Comparison of ENCODE assay signal across 14 cellular contexts in genomic region chr2:213104903-213105202, GRCh38. TPM values are rescaled to one million over a fixed set of nuclear protein-coding genes. Genes with fewer than 3 reads are reported as not detected.
DNase-seq lines count a peak whose midpoint lies in the region; ATAC-seq and TF ChIP-seq lines count a peak whose summit lies in the region.
"Had no signal": no experiment of that assay in that cellular context is flagged by ENCODE, and none has a peak within 500 bp of the region (broad histone marks: within the 10 kb centered on the region; RNA-seq: fewer than 3 reads in every experiment).

No MANE protein-coding gene starts in this region.

- no peak overlapping the region for H2AFZ ChIP-seq in DND-41 (ENCODE audit: low read depth, low read length)

- peaks cover 21% of the 10 kb centered on the region for H3K4me1 Mint-ChIP-seq in central memory CD8-positive, alpha-beta T cell
- H3K4me1 Mint-ChIP-seq in natural killer cell treated with Interleukin-12 subunit alpha and Interleukin-12 subunit beta and Interleukin-15 and Interleukin-18, amount 100 ng/mL, for 72 hours (ENCODE audit: low read depth in 2 of 2) = peaks cover 41 to 54% of the 10 kb centered on the region in 2 donors

- H3K4me3 Mint-ChIP-seq in central memory CD8-positive, alpha-beta T cell = peak overlapping the region; percentile 54
- H3K4me3 Mint-ChIP-seq in natural killer cell treated with Interleukin-12 subunit alpha and Interleukin-12 subunit beta and Interleukin-15 and Interleukin-18, amount 100 ng/mL, for 72 hours = peak overlapping the region; percentile 84

- H3K36me3 Mint-ChIP-seq in central memory CD8-positive, alpha-beta T cell (ENCODE audit: insufficient read depth) = peaks cover 2% of the 10 kb centered on the region
- no peaks in the 10 kb centered on the region for H3K36me3 Mint-ChIP-seq in natural killer cell treated with Interleukin-12 subunit alpha and Interleukin-12 subunit beta and Interleukin-15 and Interleukin-18, amount 100 ng/mL, for 72 hours

- no peak for DNase-seq in DND-41
- no peak for DNase-seq in Jurkat, Clone E6-1 (ENCODE audit: low read depth, low spot score)
- no peak for DNase-seq in central memory CD8-positive, alpha-beta T cell (ENCODE audit: low spot score in 2 of 2)
- DNase-seq in natural killer cell treated with Interleukin-12 subunit alpha and Interleukin-12 subunit beta and Interleukin-15 and Interleukin-18, amount 100 ng/mL, for 72 hours (ENCODE audit: low spot score) = no peak
- no peak for DNase-seq in NK-92 treated with Interleukin-12 subunit alpha and Interleukin-12 subunit beta, amount 100 ng/mL, for 24 hours (lab: John Stamatoyannopoulos, UW)
- DNase-seq in ureter (ENCODE audit: low spot score) = no peak
- no peak for DNase-seq in vagina (ENCODE audit: extremely low spot score in 2 of 2)
- DNase-seq: AML-193, NCI-H1694, right lobe of liver, SIG-M5 had no signal

- peaks cover 84% of the 10 kb centered on the region for H3K4me1 ChIP-seq in DND-41 (ENCODE audit: insufficient read depth, low read length)
- H3K4me1 ChIP-seq in vagina = peaks cover 14% of the 10 kb centered on the region

- H3K27me3 Mint-ChIP-seq in central memory CD8-positive, alpha-beta T cell = no peaks in the 10 kb centered on the region
- no peaks in the 10 kb centered on the region for H3K27me3 Mint-ChIP-seq in natural killer cell treated with Interleukin-12 subunit alpha and Interleukin-12 subunit beta and Interleukin-15 and Interleukin-18, amount 100 ng/mL, for 72 hours

- H4K20me1 ChIP-seq in DND-41 (ENCODE audit: insufficient read depth, low read length) = no peaks in the 10 kb centered on the region

- H3K9me3 ChIP-seq in DND-41 (ENCODE audit: insufficient read depth, low read length, severe bottlenecking) (no peaks in the 10 kb centered on the region), vagina (no peaks in the 10 kb centered on the region)
- H3K9me3 ChIP-seq: MG63, right lobe of liver, thoracic aorta had no signal

- H3K4me3 ChIP-seq in DND-41 (ENCODE audit: low read depth in 1 of 2, low read length in 2 of 2) (peak overlapping the region; percentile 1 to 45; a peak in 2 of 4 replicates), vagina (no peak overlapping the region)
- H3K4me3 ChIP-seq in Jurkat, Clone E6-1 (ENCODE audit: low read length) = peak overlapping the region; percentile 44
- H3K4me3 ChIP-seq: MG63, right lobe of liver had no signal

- ATAC-seq in DND-41 (ENCODE audit: insufficient read depth, low read depth) = no peak
- ATAC-seq in central memory CD8-positive, alpha-beta T cell (replicated peaks; ENCODE audit: extremely low read depth, poor library complexity, severe bottlenecking) = no peak
- ATAC-seq in natural killer cell treated with Interleukin-12 subunit alpha and Interleukin-12 subunit beta and Interleukin-15 and Interleukin-18, amount 100 ng/mL, for 72 hours = no peak
- ATAC-seq: right lobe of liver had no signal

- H3K36me3 ChIP-seq in DND-41 (ENCODE audit: insufficient read depth, low read length) = 0 out of 2 replicates have a peak, but pooled peaks cover 5% of the 10 kb centered on the region
- H3K36me3 ChIP-seq in vagina = no peaks in the 10 kb centered on the region
- H3K36me3 ChIP-seq: MG63, right lobe of liver, thoracic aorta had no signal

- H3K27me3 ChIP-seq in DND-41 (ENCODE audit: insufficient read depth, low read length, poor library complexity) (no peaks in the 10 kb centered on the region), vagina (no peaks in the 10 kb centered on the region)
- H3K27me3 ChIP-seq: MG63, right lobe of liver had no signal

- TF ChIP-seq CTCF in DND-41 (IDR thresholded peaks at IDR 0.05; ENCODE audit: borderline replicate concordance, extremely low read depth, low read length, poor library complexity, severe bottlenecking) (no peak), vagina (IDR thresholded peaks at IDR 0.05) (no peak)

- H3K9me3 Mint-ChIP-seq in central memory CD8-positive, alpha-beta T cell = peaks cover 5% of the 10 kb centered on the region
- H3K9me3 Mint-ChIP-seq in natural killer cell treated with Interleukin-12 subunit alpha and Interleukin-12 subunit beta and Interleukin-15 and Interleukin-18, amount 100 ng/mL, for 72 hours = peaks cover 3% of the 10 kb centered on the region

- intact Hi-C loops in vagina (cut with DNase I) = no loop called here

- no peak for TF ChIP-seq POLR2A in vagina (IDR thresholded peaks at IDR 0.05)

- peak overlapping the region; percentile 63 for H3K4me2 ChIP-seq in DND-41 (ENCODE audit: insufficient read depth, low read length)

- H3K79me2 ChIP-seq in DND-41 (ENCODE audit: insufficient read depth, low read length) = peaks cover 99% of the 10 kb centered on the region

- H3K9ac ChIP-seq in DND-41 (ENCODE audit: low read depth, low read length) = peak overlapping the region; percentile 50

- H3K27ac Mint-ChIP-seq in central memory CD8-positive, alpha-beta T cell (ENCODE audit: low read depth) = peak overlapping the region; percentile 14
- peak overlapping the region; percentile 82 to 86 for H3K27ac Mint-ChIP-seq in natural killer cell treated with Interleukin-12 subunit alpha and Interleukin-12 subunit beta and Interleukin-15 and Interleukin-18, amount 100 ng/mL, for 72 hours

- H3K27ac ChIP-seq in DND-41 (ENCODE audit: low read length) (peak overlapping the region; percentile 85), vagina (no peak overlapping the region)
- H3K27ac ChIP-seq: coronary artery, right lobe of liver, thoracic aorta had no signal

RNA-seq across cellular contexts. Expression of gene IKZF2, which starts 46.6 kb away (rescaled TPM):
- polyA plus RNA-seq in Jurkat, Clone E6-1 (2012; ENCODE audit: insufficient read depth, insufficient read length) = 45.7 TPM
- total RNA-seq in natural killer cell treated with Interleukin-12 subunit alpha and Interleukin-12 subunit beta and Interleukin-15 and Interleukin-18, amount 100 ng/mL, for 72 hours = 10 to 100 TPM; 48.3 to 80.0 TPM
- total RNA-seq in ureter (118 TPM), vagina (29.2 TPM)

Comparison
In these comparisons a context has a peak if more than half of its experiments do, and no peak if none do; other contexts are left out.
1. H3K4me3 ChIP-seq: peak in DND-41 (2 of 2) and Jurkat, Clone E6-1 (single experiment); none in vagina (0 of 2).